Comparison of ENCODE assay signal across 11 cellular contexts in the genomic region with DNA sequence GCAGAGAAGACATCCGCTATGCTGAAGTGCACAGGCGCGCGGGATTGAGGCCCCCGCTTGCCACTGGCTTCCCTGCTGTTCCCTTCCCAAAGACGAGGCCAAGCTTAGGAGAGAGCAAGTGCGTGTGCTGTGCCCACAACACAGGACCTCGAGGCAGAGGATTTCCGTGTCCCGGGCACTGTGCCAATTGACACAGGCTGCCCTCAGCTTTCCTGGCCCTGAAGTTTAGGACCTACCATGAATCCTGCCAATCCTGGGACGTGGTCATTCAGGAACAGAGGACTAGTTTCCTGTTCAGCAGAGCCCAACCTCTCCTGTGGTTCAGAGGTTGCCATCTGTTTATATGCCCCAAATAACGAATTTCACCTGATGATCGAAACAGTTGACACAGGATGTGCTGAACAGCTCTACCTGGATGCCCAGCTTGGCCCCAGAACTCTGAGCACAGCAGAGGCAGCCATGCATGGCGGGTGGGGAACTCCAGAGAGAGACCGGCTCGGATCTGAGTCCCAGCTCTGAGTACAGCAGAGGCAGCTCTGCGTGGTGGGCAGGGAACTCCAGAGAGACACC. TPM values are rescaled to one million over a fixed set of nuclear protein-coding genes. Genes with fewer than 3 reads are reported as not detected.
A peak's percentile ranks its signal among the peaks of the same experiment; 100 is the strongest.
DNase-seq lines count a peak whose midpoint lies in the region; ATAC-seq, FAIRE-seq and TF ChIP-seq lines count a peak whose summit lies in the region.
"Had no signal": no experiment of that assay in that cellular context is flagged by ENCODE, and none has a peak within 500 bp of the region (broad histone marks: within the 10 kb centered on the region; RNA-seq: fewer than 3 reads in every experiment).

No MANE protein-coding gene starts in this region.

- H3K9me3 ChIP-seq in BLaER1 (no peaks in the 10 kb centered on the region), endothelial cell of umbilical vein (replicated peaks; ENCODE audit: control insufficient read depth, insufficient read depth, low read length) (no peaks in the 10 kb centered on the region)

- peak overlapping the region; percentile 28; the same call in 1 of the 2 replicates for H3K27ac ChIP-seq in BLaER1
- no peak overlapping the region for H3K27ac ChIP-seq in endothelial cell of umbilical vein (ENCODE audit: insufficient read depth, low read depth, low read length)
- H3K27ac ChIP-seq: PC-9 had no signal

- H3K9me1 ChIP-seq in endothelial cell of umbilical vein (replicated peaks; ENCODE audit: control insufficient read depth, extremely low read depth, insufficient read depth, low read length): no peaks in the 10 kb centered on the region

- H3K27me3 ChIP-seq in BLaER1 (no peaks in the 10 kb centered on the region), endothelial cell of umbilical vein (ENCODE audit: control insufficient read depth in 2 of 2, insufficient read depth in 2 of 2, low read length in 2 of 2) (no peaks in the 10 kb centered on the region)

- H3K4me1 ChIP-seq in BLaER1: peaks cover 74% of the 10 kb centered on the region
- peaks cover 4% of the 10 kb centered on the region for H3K4me1 ChIP-seq in endothelial cell of umbilical vein (ENCODE audit: control insufficient read depth, extremely low read depth, insufficient read depth, low read length)

- no peak overlapping the region for H2AFZ ChIP-seq in endothelial cell of umbilical vein (ENCODE audit: low read depth, low read length)
- H2AFZ ChIP-seq: PC-9 had no signal

- H3K79me2 ChIP-seq in endothelial cell of umbilical vein (ENCODE audit: control insufficient read depth, insufficient read depth, low read length): no peaks in the 10 kb centered on the region

- peaks cover 29% of the 10 kb centered on the region for H3K36me3 ChIP-seq in BLaER1
- H3K36me3 ChIP-seq in endothelial cell of umbilical vein (ENCODE audit: control insufficient read depth in 2 of 2, extremely low read depth in 1 of 2, insufficient read depth in 2 of 2, low read length in 2 of 2): no peaks in the 10 kb centered on the region

- H3K4me2 ChIP-seq in BLaER1 (peak overlapping the region; percentile 92), endothelial cell of umbilical vein (ENCODE audit: insufficient read depth, low read length) (no peak overlapping the region)
- H3K4me2 ChIP-seq: PC-9 had no signal

- peaks cover 10% of the 10 kb centered on the region; the same call in 1 of the 2 replicates for H4K20me1 ChIP-seq in BLaER1
- no peaks in the 10 kb centered on the region for H4K20me1 ChIP-seq in endothelial cell of umbilical vein (replicated peaks; ENCODE audit: control insufficient read depth, extremely low read depth, insufficient read depth, low read length)

- DNase-seq in endothelial cell of umbilical vein (ENCODE audit: low read depth, low spot score) (peak; percentile 15), anterior cingulate cortex (lab: John Stamatoyannopoulos, UW) (no peak), activated gamma-delta T cell treated with Interleukin-2 at 50 U/mL for 16 hours (no peak), medulla oblongata (ENCODE audit: extremely low spot score) (no peak)
- no peak for DNase-seq in stimulated activated CD8-positive, alpha-beta memory T cell treated with anti-CD3 and anti-CD28 coated beads, Interleukin-4, amount 100 ng/mL, for 48 hours
- DNase-seq: activated CD4-positive, alpha-beta T cell treated with anti-CD3 and anti-CD28 coated beads, Interleukin-2, amount 50 U/mL, for 1 hour; PC-9 had no signal

- CTCF ChIA-PET in endothelial cell of umbilical vein (lab: Charles Lee): no interaction called here

- no TSS peak for BruUV-seq in endothelial cell of umbilical vein (replicated peaks; lab: Mats Ljungman, UMichigan)

- peak overlapping the region; percentile 45; the same call in 1 of the 2 replicates for H3K4me3 ChIP-seq in BLaER1
- H3K4me3 ChIP-seq in endothelial cell of umbilical vein (replicated peaks in 1 of 3; ENCODE audit: insufficient read depth in 1 of 3, low read depth in 1 of 3, low read length in 3 of 3): no peak overlapping the region
- H3K4me3 ChIP-seq: PC-9 had no signal

- intact Hi-C loops in endothelial cell of umbilical vein (cut with micrococcal nuclease): no loop called here

- ATAC-seq in GM19035 (IDR thresholded peaks at IDR 0.05; ENCODE audit: unreplicated experiment) (peak; percentile 57), HG03159 (IDR thresholded peaks at IDR 0.05; ENCODE audit: unreplicated experiment) (peak; percentile 49)

- no peak for TF ChIP-seq CTCF in endothelial cell of umbilical vein (IDR thresholded peaks at IDR 0.05; ENCODE audit: extremely low read depth in 1 of 2, insufficient read depth in 1 of 2, low read depth in 1 of 2, low read length in 2 of 2)

- dilution Hi-C loops in endothelial cell of umbilical vein (cut with MboI; ENCODE audit: extremely low pct_ligation_motif_present, low sequenced_read_pairs): no loop called here

- H3K9ac ChIP-seq in BLaER1 (peak overlapping the region; percentile 31; the same call in 1 of the 2 replicates), endothelial cell of umbilical vein (replicated peaks; ENCODE audit: extremely low read depth, insufficient read depth, low read length) (no peak overlapping the region)

- POLR2A ChIA-PET in endothelial cell of umbilical vein (lab: Charles Lee): no interaction called here

- peak; percentile 55 for FAIRE-seq in endothelial cell of umbilical vein (lab: Jason Lieb, UNC)

- TF ChIP-seq POLR2A in endothelial cell of umbilical vein (IDR thresholded peaks at IDR 0.05; ENCODE audit: low read depth, low read length): no peak

TF ChIP-seq in endothelial cell of umbilical vein, 7 proteins besides CTCF, POLR2A, EP300 and RAD21:
- TF ChIP-seq POLR2AphosphoS5 (IDR thresholded peaks at IDR 0.05; ENCODE audit: insufficient read depth, low read depth, low read length) (no peak), GATA2 (IDR thresholded peaks at IDR 0.05; ENCODE audit: insufficient read depth, insufficient read length, low read depth, low read length) (no peak), JUN (IDR thresholded peaks at IDR 0.05; ENCODE audit: borderline replicate concordance, insufficient read depth, insufficient read length, low read depth) (no peak), FOS (IDR thresholded peaks at IDR 0.05; ENCODE audit: borderline replicate concordance, insufficient read depth, low read length) (no peak), MYC (IDR thresholded peaks at IDR 0.05; ENCODE audit: low read depth, low read length) (no peak), EZH2 (IDR thresholded peaks at IDR 0.05; ENCODE audit: borderline replicate concordance, low read depth, low read length, severe bottlenecking) (no peak)
- TF ChIP-seq, protein P1, sequence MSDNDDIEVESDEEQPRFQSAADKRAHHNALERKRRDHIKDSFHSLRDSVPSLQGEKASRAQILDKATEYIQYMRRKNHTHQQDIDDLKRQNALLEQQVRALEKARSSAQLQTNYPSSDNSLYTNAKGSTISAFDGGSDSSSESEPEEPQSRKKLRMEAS (IDR thresholded peaks at IDR 0.05; ENCODE audit: insufficient read depth, insufficient read length): no peak
TF ChIP-seq in endothelial cell of umbilical vein: peak in this region for 0.

RNA-seq across cellular contexts. Expression of a gene that starts 22.0 kb away (rescaled TPM):
- 7.6 and 11.2 TPM in 2 replicates for total RNA-seq in endothelial cell of umbilical vein
- 4.6 and 4.7 TPM in 2 replicates for polyA plus RNA-seq in endothelial cell of umbilical vein
- polyA plus RNA-seq in endothelial cell of umbilical vein (2011; cell fraction: cytosol; rRNA removed): 4.1 and 5.0 TPM in 2 replicates
- 8.0 and 9.1 TPM in 2 replicates for polyA plus RNA-seq in endothelial cell of umbilical vein (2011; cell fraction: nucleus; rRNA removed)
- polyA plus RNA-seq in endothelial cell of umbilical vein (2012): 9.5 and 16.5 TPM in 2 replicates
- polyA minus RNA-seq in endothelial cell of umbilical vein: 5.4 and 9.8 TPM in 2 replicates
- 7.1 TPM for polyA minus RNA-seq in endothelial cell of umbilical vein (2011; cell fraction: cytosol; rRNA and poly(A)+ RNA removed)
- polyA minus RNA-seq in endothelial cell of umbilical vein (2011; cell fraction: nucleus; rRNA and poly(A)+ RNA removed): 6.2 and 9.9 TPM in 2 replicates

RNA-seq across cellular contexts. Expression of a gene that starts 39.7 kb away (rescaled TPM):
- not detected in 2 replicates for total RNA-seq in endothelial cell of umbilical vein
- polyA plus RNA-seq in endothelial cell of umbilical vein: 0.08 TPM in 1 of 2 replicates, not detected in the other
- polyA plus RNA-seq in endothelial cell of umbilical vein (2011; cell fraction: cytosol; rRNA removed): 0.07 and 0.08 TPM in 2 replicates
- polyA plus RNA-seq in endothelial cell of umbilical vein (2011; cell fraction: nucleus; rRNA removed): 0.13 and 0.20 TPM in 2 replicates
- 0.12 and 0.44 TPM in 2 replicates for polyA plus RNA-seq in endothelial cell of umbilical vein (2012)
- not detected in 2 replicates for polyA minus RNA-seq in endothelial cell of umbilical vein
- polyA minus RNA-seq in endothelial cell of umbilical vein (2011; cell fraction: cytosol; rRNA and poly(A)+ RNA removed): not detected
- polyA minus RNA-seq in endothelial cell of umbilical vein (2011; cell fraction: nucleus; rRNA and poly(A)+ RNA removed): not detected in 2 replicates
- total RNA-seq: glomerular endothelial cell had no signal
